Comparison of ENCODE assay signal across 15 cellular contexts in the genomic region with DNA sequence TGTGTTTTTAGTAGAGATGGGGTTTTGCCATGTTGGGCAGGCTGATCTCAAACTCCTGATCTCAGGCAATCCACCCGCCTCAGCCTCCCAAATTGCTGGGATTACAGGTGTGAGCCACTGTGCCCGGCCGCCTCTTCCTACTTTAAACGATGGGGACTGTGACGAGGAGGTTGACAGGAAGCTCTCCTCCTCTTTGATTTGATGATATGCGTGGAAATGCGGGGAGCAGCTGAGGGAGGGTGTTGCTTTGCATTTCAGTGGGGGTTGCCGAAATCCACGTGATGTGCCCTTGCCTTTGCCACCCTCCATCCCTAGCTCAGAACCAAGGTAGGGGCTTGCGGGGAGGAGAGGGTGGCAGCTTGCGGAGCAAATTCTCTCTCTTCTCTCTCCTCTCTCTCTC.
"Had no signal": no experiment of that assay in that cellular context is flagged by ENCODE, and none has a peak within 500 bp of the region (broad histone marks: within the 10 kb centered on the region; RNA-seq: fewer than 3 reads in every experiment).

No MANE protein-coding gene starts in this region.

- H3K4me1 ChIP-seq: esophagus muscularis mucosa, foreskin keratinocyte, gastroesophageal sphincter, heart right ventricle, left lung, lower lobe of right lung had no signal

- H3K4me3 ChIP-seq: coronary artery, dorsolateral prefrontal cortex, esophagus muscularis mucosa, gastroesophageal sphincter, heart right ventricle, left lung, lower lobe of right lung had no signal

- H3K27ac ChIP-seq: coronary artery, esophagus muscularis mucosa, foreskin keratinocyte, gastroesophageal sphincter, heart right ventricle, left lung, lower lobe of right lung had no signal

- H3K36me3 ChIP-seq: esophagus muscularis mucosa, gastroesophageal sphincter, heart right ventricle, left lung, lower lobe of right lung had no signal

- H3K9me3 ChIP-seq: lower lobe of right lung had no signal

- DNase-seq: dermis blood vessel endothelial cell; dorsolateral prefrontal cortex; effector CD4-positive, alpha-beta T cell; effector memory CD4-positive, alpha-beta T cell; foreskin keratinocyte; heart right ventricle; hippocampal formation; left cardiac atrium; left lung; left ventricle myocardium superior; lower lobe of right lung; mesenchymal stem cell had no signal

- H3K27me3 ChIP-seq: foreskin keratinocyte had no signal
